In the genomic region with DNA sequence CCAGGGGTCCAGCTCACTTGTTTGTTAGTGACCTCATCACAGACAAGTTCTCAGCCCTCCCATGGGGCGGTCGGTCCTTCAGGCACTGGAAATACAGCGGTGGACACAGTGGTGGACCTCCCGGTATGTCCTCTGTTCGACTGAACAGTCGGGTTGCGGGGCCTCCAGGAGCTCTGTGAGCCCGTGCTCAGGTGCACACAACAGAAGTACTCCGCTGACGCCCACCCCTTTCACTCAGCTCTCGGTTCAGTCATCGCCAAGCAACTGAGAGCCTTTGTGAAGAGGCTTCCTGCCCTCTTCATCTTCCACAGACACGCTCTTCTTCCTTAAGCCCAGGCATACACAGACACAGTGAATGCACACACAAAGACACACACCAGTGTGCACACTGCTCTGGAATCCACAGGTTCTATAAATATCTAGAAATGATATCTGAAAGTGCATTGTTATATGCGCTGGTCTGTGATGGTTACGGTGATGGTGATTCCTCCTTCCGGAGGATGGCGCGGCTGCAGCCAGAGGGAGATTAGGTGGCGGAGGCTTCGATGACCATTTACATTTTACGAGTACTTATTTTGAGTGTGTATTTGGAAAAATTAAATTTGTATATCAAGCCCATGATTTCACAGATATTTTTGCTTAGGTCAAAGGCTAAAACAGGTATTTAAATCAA, we compare ENCODE assay signal across 15 cellular contexts. TPM values are rescaled to one million over a fixed set of nuclear protein-coding genes. Genes with fewer than 3 reads are reported as not detected.
"Had no signal": no experiment of that assay in that cellular context is flagged by ENCODE, and none has a peak within 500 bp of the region (broad histone marks: within the 10 kb centered on the region; RNA-seq: fewer than 3 reads in every experiment).

No MANE protein-coding gene starts in this region.

- DNase-seq: activated B cell treated with CpG ODN at 0.5 μM for 24 hours; activated CD4-positive, alpha-beta T cell treated with anti-CD3 and anti-CD28 coated beads, Interleukin-2, amount 50 U/mL, for 1 hour; activated CD8-positive, alpha-beta memory T cell treated with anti-CD3 and anti-CD28 coated beads, Interleukin-2, amount 10 ng/mL, durations not matched to agents 7 days and 5 days; activated naive CD4-positive, alpha-beta T cell treated with anti-CD3 and anti-CD28 coated beads for 36 hours; activated T-cell treated with anti-CD3 and anti-CD28 coated beads, Interleukin-2, amount 50 U/mL, for 48 hours; amniotic stem cell; erythroblast; left colon; uterus had no signal

- H3K36me3 Mint-ChIP-seq: activated CD8-positive, alpha-beta memory T cell treated with anti-CD3 and anti-CD28 coated beads, Interleukin-2, amount 10 ng/mL, durations not matched to agents 7 days and 5 days; brain; natural killer cell treated with Interleukin-12 subunit alpha and Interleukin-12 subunit beta and Interleukin-15 and Interleukin-18, amount 100 ng/mL, for 72 hours had no signal

- H3K4me3 ChIP-seq: ovary, skin epidermis, uterus had no signal

- H3K9me3 Mint-ChIP-seq: activated B cell treated with CpG ODN at 0.5 μM for 24 hours; activated naive CD4-positive, alpha-beta T cell treated with anti-CD3 and anti-CD28 coated beads for 36 hours; dendritic cell treated with granulocyte-macrophage colony-stimulating factor and Interleukin-4, amounts not matched to agents 40 ng/mL and 50 ng/mL, for 4 days; natural killer cell treated with Interleukin-12 subunit alpha and Interleukin-12 subunit beta and Interleukin-15 and Interleukin-18, amount 100 ng/mL, for 72 hours; T-helper 1 cell treated with Interleukin-12 subunit alpha and Interleukin-12 subunit beta and Interleukin-4 antibody, amounts not matched to agents 30 μg/mL and 1 μg/mL, for 36 hours had no signal

- H3K27ac Mint-ChIP-seq: activated B cell treated with CpG ODN at 0.5 μM for 24 hours; activated CD8-positive, alpha-beta memory T cell treated with anti-CD3 and anti-CD28 coated beads, Interleukin-2, amount 10 ng/mL, durations not matched to agents 7 days and 5 days; activated naive CD4-positive, alpha-beta T cell treated with anti-CD3 and anti-CD28 coated beads for 36 hours; dendritic cell treated with granulocyte-macrophage colony-stimulating factor and Interleukin-4, amounts not matched to agents 40 ng/mL and 50 ng/mL, for 4 days; natural killer cell treated with Interleukin-12 subunit alpha and Interleukin-12 subunit beta and Interleukin-15 and Interleukin-18, amount 100 ng/mL, for 72 hours; T-helper 1 cell treated with Interleukin-12 subunit alpha and Interleukin-12 subunit beta and Interleukin-4 antibody, amounts not matched to agents 30 μg/mL and 1 μg/mL, for 36 hours had no signal

- H3K27ac ChIP-seq: ovary, skin epidermis, uterus had no signal

- H3K9me3 ChIP-seq: ovary, uterus had no signal

- H3K4me1 Mint-ChIP-seq: activated B cell treated with CpG ODN at 0.5 μM for 24 hours; activated CD8-positive, alpha-beta memory T cell treated with anti-CD3 and anti-CD28 coated beads, Interleukin-2, amount 10 ng/mL, durations not matched to agents 7 days and 5 days had no signal

- H3K4me1 ChIP-seq: uterus had no signal

- ATAC-seq: activated CD8-positive, alpha-beta memory T cell treated with anti-CD3 and anti-CD28 coated beads, Interleukin-2, amount 10 ng/mL, durations not matched to agents 7 days and 5 days; left colon had no signal

- H3K27me3 ChIP-seq: ovary, uterus had no signal

- H3K4me3 Mint-ChIP-seq: activated B cell treated with CpG ODN at 0.5 μM for 24 hours; activated CD8-positive, alpha-beta memory T cell treated with anti-CD3 and anti-CD28 coated beads, Interleukin-2, amount 10 ng/mL, durations not matched to agents 7 days and 5 days; activated naive CD4-positive, alpha-beta T cell treated with anti-CD3 and anti-CD28 coated beads for 36 hours; brain; dendritic cell treated with granulocyte-macrophage colony-stimulating factor and Interleukin-4, amounts not matched to agents 40 ng/mL and 50 ng/mL, for 4 days; natural killer cell treated with Interleukin-12 subunit alpha and Interleukin-12 subunit beta and Interleukin-15 and Interleukin-18, amount 100 ng/mL, for 72 hours; T-helper 1 cell treated with Interleukin-12 subunit alpha and Interleukin-12 subunit beta and Interleukin-4 antibody, amounts not matched to agents 30 μg/mL and 1 μg/mL, for 36 hours had no signal

- H3K36me3 ChIP-seq: ovary, uterus had no signal

RNA-seq across cellular contexts. Expression of gene BHLHE23, which starts 46.8 kb away (rescaled TPM):
- total RNA-seq: activated B cell treated with CpG ODN at 0.5 μM for 24 hours; activated CD8-positive, alpha-beta memory T cell treated with anti-CD3 and anti-CD28 coated beads, Interleukin-2, amount 10 ng/mL, durations not matched to agents 7 days and 5 days; activated naive CD4-positive, alpha-beta T cell treated with anti-CD3 and anti-CD28 coated beads for 36 hours; left colon; natural killer cell treated with Interleukin-12 subunit alpha and Interleukin-12 subunit beta and Interleukin-15 and Interleukin-18, amount 100 ng/mL, for 72 hours; ovary; uterus had no signal
